Comparison of ENCODE assay signal across 17 cellular contexts in the genomic region with DNA sequence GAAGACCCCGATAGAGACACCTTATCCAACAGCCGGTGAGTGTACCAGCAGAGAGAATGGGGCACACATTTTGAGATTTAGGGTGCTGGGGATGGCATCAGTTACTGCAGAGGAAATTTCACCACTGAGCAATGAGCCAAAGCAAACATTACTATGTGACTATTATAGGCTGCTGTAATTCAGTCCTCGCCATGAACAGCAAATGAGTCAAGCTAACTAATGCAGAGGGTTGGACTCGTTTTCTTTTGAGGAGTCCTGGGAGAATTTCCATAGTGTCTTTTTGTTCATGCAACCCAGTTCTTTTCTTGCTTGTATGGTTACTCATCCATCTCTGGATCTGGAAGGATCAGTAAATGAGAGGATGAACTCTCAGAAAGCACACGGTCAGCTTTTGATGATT.
A peak's percentile ranks its signal among the peaks of the same experiment; 100 is the strongest.
DNase-seq lines count a peak whose midpoint lies in the region; ATAC-seq, FAIRE-seq and TF ChIP-seq lines count a peak whose summit lies in the region.
"Had no signal": no experiment of that assay in that cellular context is flagged by ENCODE, and none has a peak within 500 bp of the region (broad histone marks: within the 10 kb centered on the region; RNA-seq: fewer than 3 reads in every experiment).

No MANE protein-coding gene starts in this region.

- H3K27me3 ChIP-seq in MG63: no peaks in the 10 kb centered on the region
- no peaks in the 10 kb centered on the region for H3K27me3 ChIP-seq in mammary epithelial cell (ENCODE audit: insufficient read depth, low read length)
- H3K27me3 ChIP-seq: BLaER1 treated with 17β-estradiol and CSF1 and Interleukin-3, amounts not matched to agents 10 nM and 100 nM; pancreas; transverse colon had no signal

- H3K4me3 Mint-ChIP-seq in glutamatergic neuron (ENCODE audit: unreplicated experiment): no peak overlapping the region

- dilution Hi-C loops in mammary epithelial cell (cut with HindIII; ENCODE audit: low sequenced_read_pairs): no loop called here

- intact Hi-C loops in mammary epithelial cell (cut with micrococcal nuclease): no loop called here

- CTCF ChIA-PET in mammary epithelial cell (lab: Charles Lee; ENCODE audit: low non-redundant PET): no interaction called here

- 86% methylated on average over 5 of the region's 5 CpGs for WGBS in mammary epithelial cell (ENCODE audit: low coverage, missing lambda C conversion rate)

- peaks cover 1% of the 10 kb centered on the region for H3K27me3 Mint-ChIP-seq in glutamatergic neuron (ENCODE audit: unreplicated experiment)

- no peaks in the 10 kb centered on the region for H3K79me2 ChIP-seq in mammary epithelial cell (ENCODE audit: insufficient read depth, low read length)

- H3K9me3 Mint-ChIP-seq in glutamatergic neuron (ENCODE audit: unreplicated experiment): no peaks in the 10 kb centered on the region

- H3K4me3 ChIP-seq in AG09309 (ENCODE audit: control insufficient read depth, low read depth, low read length) (no peak overlapping the region), MG63 (no peak overlapping the region), mammary epithelial cell (replicated peaks in 1 of 3; ENCODE audit: insufficient read depth in 1 of 3, low read depth in 2 of 3, low read length in 3 of 3) (no peak overlapping the region)
- H3K4me3 ChIP-seq: BLaER1 treated with 17β-estradiol and CSF1 and Interleukin-3, amounts not matched to agents 10 nM and 100 nM; pancreas; transverse colon had no signal

- no peaks in the 10 kb centered on the region for H3K36me3 Mint-ChIP-seq in glutamatergic neuron (ENCODE audit: unreplicated experiment)

- no peak for ATAC-seq in HG03460 (IDR thresholded peaks at IDR 0.05; ENCODE audit: unreplicated experiment)
- ATAC-seq: pancreas had no signal

- no peak overlapping the region for H2AFZ ChIP-seq in mammary epithelial cell (ENCODE audit: low read depth, low read length)

- no peak overlapping the region for H3K27ac Mint-ChIP-seq in glutamatergic neuron (ENCODE audit: unreplicated experiment)

- no peak overlapping the region for H3K27ac ChIP-seq in mammary epithelial cell (ENCODE audit: insufficient read depth, low read depth, low read length)
- H3K27ac ChIP-seq: BLaER1 treated with 17β-estradiol and CSF1 and Interleukin-3, amounts not matched to agents 10 nM and 100 nM; pancreas; transverse colon had no signal

- in situ Hi-C loops in mammary epithelial cell (cut with MboI; ENCODE audit: low sequenced_read_pairs in 2 of 2): loop anchor here in 1 of 2 donors (10.0 kb wide), 1 partner anchor 56 kb away; no protein-coding TSS in a partner anchor

- H3K4me2 ChIP-seq in mammary epithelial cell (ENCODE audit: insufficient read depth, low read depth, low read length): no peak overlapping the region

- DNase-seq in AG09309 (ENCODE audit: low read depth) (peak; percentile 70), MG63 (peak; percentile 34), mammary epithelial cell (peak; percentile 50), superior temporal gyrus (ENCODE audit: extremely low spot score) (no peak), glutamatergic neuron (no peak), 8988T (no peak)
- DNase-seq: central memory CD4-positive, alpha-beta T cell; DMS79 treated with DMSO at 0.1 percent for 48 hours; Kasumi-1; mesendoderm; NCI-H2107; pancreas; transverse colon had no signal

- H3K4me1 Mint-ChIP-seq in glutamatergic neuron (ENCODE audit: low read depth, unreplicated experiment): no peaks in the 10 kb centered on the region

- no peak overlapping the region for H3K9ac ChIP-seq in mammary epithelial cell (ENCODE audit: insufficient read depth, low read length)
- H3K9ac ChIP-seq: BLaER1 treated with 17β-estradiol and CSF1 and Interleukin-3, amounts not matched to agents 10 nM and 100 nM had no signal

- no peak for TF ChIP-seq CTCF in AG09309 (IDR thresholded peaks at IDR 0.05; ENCODE audit: control insufficient read depth, insufficient read depth, low read depth, low read length, missing control alignments)
- TF ChIP-seq CTCF in mammary epithelial cell (conservative IDR thresholded peaks at IDR 0.05 in 1 of 2, IDR thresholded peaks at IDR 0.05 in 1 of 2; ENCODE audit: extremely low read depth in 1 of 2, insufficient read depth in 1 of 2, low read depth in 1 of 2, low read length in 2 of 2): no peak
- no peak for TF ChIP-seq CTCF in glutamatergic neuron (IDR thresholded peaks at IDR 0.05; ENCODE audit: partially characterized antibody, unreplicated experiment)

- peak; percentile 65 for FAIRE-seq in islet of Langerhans (lab: Jason Lieb, UNC)
- FAIRE-seq: endometrium, pancreas had no signal

- no peaks in the 10 kb centered on the region for H4K20me1 ChIP-seq in mammary epithelial cell (ENCODE audit: insufficient read depth, low read length)
- H4K20me1 ChIP-seq: BLaER1 treated with 17β-estradiol and CSF1 and Interleukin-3, amounts not matched to agents 10 nM and 100 nM had no signal

- no peaks in the 10 kb centered on the region for H3K4me1 ChIP-seq in mammary epithelial cell (ENCODE audit: insufficient read depth, low read length)
- H3K4me1 ChIP-seq: pancreas, transverse colon had no signal

- H3K36me3 ChIP-seq in MG63: no peaks in the 10 kb centered on the region
- no peaks in the 10 kb centered on the region for H3K36me3 ChIP-seq in mammary epithelial cell (ENCODE audit: insufficient read depth, low read length)
- H3K36me3 ChIP-seq: BLaER1 treated with 17β-estradiol and CSF1 and Interleukin-3, amounts not matched to agents 10 nM and 100 nM; pancreas; transverse colon had no signal

- BruUV-seq in mammary epithelial cell (replicated peaks; lab: Mats Ljungman, UMichigan): no TSS peak

- H3K9me3 ChIP-seq in MG63 (no peaks in the 10 kb centered on the region), mammary epithelial cell (replicated peaks; ENCODE audit: insufficient read depth, low read length) (no peaks in the 10 kb centered on the region)
- H3K9me3 ChIP-seq: BLaER1 treated with 17β-estradiol and CSF1 and Interleukin-3, amounts not matched to agents 10 nM and 100 nM; pancreas; transverse colon had no signal

Comparison
In these comparisons a context has a peak if more than half of its experiments do, and no peak if none do; other contexts are left out.
1. DNase-seq: peak in AG09309 (single experiment), MG63 (single experiment) and mammary epithelial cell (single experiment); none in superior temporal gyrus (single experiment), glutamatergic neuron (single experiment) and 8988T (single experiment).